8 cellular contexts compared by ENCODE assay signal in the genomic region with DNA sequence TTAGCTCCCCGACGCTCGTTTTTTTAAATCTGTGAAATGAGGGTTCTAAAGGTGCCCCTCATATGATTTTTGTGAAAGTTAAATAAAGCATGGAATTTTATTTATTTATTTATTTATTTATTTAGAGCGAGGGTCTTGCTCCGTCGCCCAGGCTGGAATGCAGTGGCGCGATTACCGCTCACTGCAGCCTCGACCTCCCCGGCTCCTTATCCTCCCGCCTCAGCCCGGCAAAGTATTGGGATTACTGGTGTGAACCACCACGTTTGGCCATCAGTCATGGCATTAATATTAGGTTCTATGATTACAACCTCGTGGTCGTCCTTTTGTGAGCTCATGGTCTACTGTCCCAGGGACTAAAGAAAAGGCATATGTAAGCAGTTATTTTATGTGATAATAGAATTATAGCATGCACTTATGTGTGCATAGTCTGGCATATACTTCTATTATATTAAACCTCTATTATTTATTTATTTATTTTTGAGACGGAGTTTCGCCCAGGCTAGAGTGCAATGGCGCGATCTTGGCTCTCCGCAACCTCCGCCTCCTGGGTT. TPM values are rescaled to one million over a fixed set of nuclear protein-coding genes. Genes with fewer than 3 reads are reported as not detected.
DNase-seq lines count a peak whose midpoint lies in the region; ATAC-seq and TF ChIP-seq lines count a peak whose summit lies in the region.

No MANE protein-coding gene starts in this region.

- H3K36me3 ChIP-seq in A673 (ENCODE audit: insufficient read depth, low read length, poor library complexity, severe bottlenecking), result peaks cover 30% of the 10 kb centered on the region
- H3K36me3 ChIP-seq in HUES6 (ENCODE audit: control insufficient read depth, insufficient read depth, low read length), result peaks cover 35% of the 10 kb centered on the region
- peaks cover 29% of the 10 kb centered on the region for H3K36me3 ChIP-seq in muscle layer of colon (ENCODE audit: insufficient read depth, low read length)
- peaks cover 2% of the 10 kb centered on the region in 2 donors for H3K36me3 ChIP-seq in aorta (ENCODE audit: control insufficient read depth in 1 of 2, insufficient read depth in 2 of 2, low read length in 1 of 2)

- no peak for TF ChIP-seq CTCF in A673 (conservative IDR thresholded peaks at IDR 0.05; ENCODE audit: low read depth, low read length)
- no peak for TF ChIP-seq CTCF in brain (conservative IDR thresholded peaks at IDR 0.05)

- H3K27me3 ChIP-seq in A673 (replicated peaks; ENCODE audit: insufficient read depth, low read depth, low read length, poor library complexity) (no peaks in the 10 kb centered on the region), HUES6 (ENCODE audit: control insufficient read depth, insufficient read depth, low read length) (no peaks in the 10 kb centered on the region), muscle layer of colon (ENCODE audit: control insufficient read depth in 1 of 2, insufficient read depth in 2 of 2, low read length in 2 of 2) (no peaks in the 10 kb centered on the region), aorta (ENCODE audit: control insufficient read depth in 1 of 2, insufficient read depth in 2 of 2, low read length in 1 of 2) (no peaks in the 10 kb centered on the region)

- peaks cover 30% of the 10 kb centered on the region for H3K4me1 Mint-ChIP-seq in brain

- DNase-seq in A673 (ENCODE audit: low spot score) (no peak), aorta (no peak)
- no peak for DNase-seq in stimulated activated CD4-positive, alpha-beta T cell treated with anti-CD3 and anti-CD28 coated beads, Interleukin-15, amount 100 ng/mL, for 24 hours

- peaks cover 13% of the 10 kb centered on the region for H3K27me3 Mint-ChIP-seq in brain

- H3K27ac Mint-ChIP-seq in brain, result peak overlapping the region; percentile 27 to 93 (median 82)

- H3K4me3 ChIP-seq in A673 (ENCODE audit: low read depth, low read length, poor library complexity, severe bottlenecking), result peak overlapping the region; percentile 91
- H3K4me3 ChIP-seq in HUES6 (ENCODE audit: low read depth, low read length), result peak overlapping the region; percentile 89
- H3K4me3 ChIP-seq in muscle layer of colon (ENCODE audit: low read depth in 1 of 2, low read length in 2 of 2), result peak overlapping the region; percentile 86 to 91
- H3K4me3 ChIP-seq in aorta (ENCODE audit: low read length in 2 of 2), result no peak overlapping the region

- POLR2A ChIA-PET in A673 (lab: Charles Lee; ENCODE audit: low non-redundant PET), result interaction anchor here (0.5 kb wide), 1 partner anchor 750 kb away, joined by 4 read pairs; no protein-coding TSS in a partner anchor

- peaks cover 11% of the 10 kb centered on the region for H3K4me1 ChIP-seq in A673 (ENCODE audit: insufficient read depth, low read length, poor library complexity, severe bottlenecking)
- H3K4me1 ChIP-seq in HUES6 (ENCODE audit: control insufficient read depth, insufficient read depth, low read length), result no peaks in the 10 kb centered on the region
- peaks cover 17% of the 10 kb centered on the region for H3K4me1 ChIP-seq in muscle layer of colon (ENCODE audit: insufficient read depth, low read length)
- H3K4me1 ChIP-seq in aorta (ENCODE audit: control insufficient read depth in 1 of 2, insufficient read depth in 2 of 2, low read length in 2 of 2), result no peaks in the 10 kb centered on the region

- H3K9ac ChIP-seq in HUES6 (ENCODE audit: low read length), result no peak overlapping the region
- no peak overlapping the region for H3K9ac ChIP-seq in muscle layer of colon (ENCODE audit: low read length)

- ATAC-seq in GM18498 (IDR thresholded peaks at IDR 0.05; ENCODE audit: unreplicated experiment) (no peak), HG02610 (IDR thresholded peaks at IDR 0.05; ENCODE audit: unreplicated experiment) (no peak), aorta (ENCODE audit: low FRiP score) (no peak)

- BruUV-seq in A673 (replicated peaks; lab: Mats Ljungman, UMichigan), result no TSS peak

- H3K27ac ChIP-seq in A673 (ENCODE audit: low read depth, low read length, poor library complexity, severe bottlenecking) (peak overlapping the region; percentile 98), HUES6 (ENCODE audit: low read depth, low read length) (no peak overlapping the region), muscle layer of colon (ENCODE audit: low read depth, low read length) (peak overlapping the region; percentile 91), aorta (ENCODE audit: low read depth in 1 of 2, low read length in 2 of 2) (no peak overlapping the region)

- CTCF ChIA-PET in A673 (lab: Charles Lee), result interaction anchor here (0.6 kb wide), 1 partner anchor 55 kb away, joined by 3 read pairs; no protein-coding TSS in a partner anchor

- peaks cover 35% of the 10 kb centered on the region for H3K36me3 Mint-ChIP-seq in brain

- WGBS in aorta, 2 donors, result 76 to 81% methylated on average over 22 of the region's 22 CpGs

- peak overlapping the region; percentile 77 to 99 (median 95) for H3K4me3 Mint-ChIP-seq in brain

- H3K9me3 Mint-ChIP-seq in brain, result peaks cover 0 to 3% (median 0%) of the 10 kb centered on the region in 5 experiments

- no peaks in the 10 kb centered on the region for H3K9me3 ChIP-seq in A673 (ENCODE audit: low read depth, low read length, poor library complexity, severe bottlenecking)
- H3K9me3 ChIP-seq in HUES6 (ENCODE audit: control insufficient read depth, insufficient read depth, low read depth, low read length), result no peaks in the 10 kb centered on the region
- no peaks in the 10 kb centered on the region for H3K9me3 ChIP-seq in muscle layer of colon (ENCODE audit: low read length)
- H3K9me3 ChIP-seq in aorta (ENCODE audit: control insufficient read depth, low read length), result no peaks in the 10 kb centered on the region

- intact Hi-C loops in A673 (cut with micrococcal nuclease; ENCODE audit: unreplicated experiment), result no loop called here
- intact Hi-C loops in aorta (cut with DNase I), result loop anchor here in 1 of 2 donors (5.0 kb wide), 1 partner anchor 122 kb away; the partner anchor contains the start of gene AXIN1

RNA-seq across cellular contexts. Expression of gene LUC7L, which starts 0.6 kb away (rescaled TPM):
- total RNA-seq in A673 (2021) (128 and 152 TPM in 2 replicates), aorta (10 to 100 TPM; 69.5 to 98.5 TPM)
- polyA plus RNA-seq in brain (ENCODE audit: insufficient read depth, low read depth, low replicate concordance) (43.2 TPM), aorta (100 to 1,000 TPM in 1 of 2 donors, 10 to 100 TPM in 1; 28.4 to 346 TPM)

RNA-seq across cellular contexts. Expression of gene FAM234A, which starts 4.8 kb away (rescaled TPM):
- total RNA-seq in A673 (2021) (72.4 and 82.1 TPM in 2 replicates), aorta (10 to 100 TPM; 58.0 to 60.7 TPM)
- polyA plus RNA-seq in brain (ENCODE audit: insufficient read depth, low read depth, low replicate concordance) (143 TPM), aorta (10 to 100 TPM; 32.2 to 53.0 TPM)

RNA-seq across cellular contexts. Expression of gene RGS11, which starts 45.9 kb away (rescaled TPM):
- not detected in 2 replicates for total RNA-seq in A673 (2021)
- 8.3 TPM for polyA plus RNA-seq in brain (ENCODE audit: insufficient read depth, low read depth, low replicate concordance)
- total RNA-seq in aorta, result 10 to 100 TPM in 1 of 2 donors, 1 to 10 TPM in 1; 3.3 to 35.2 TPM
- 10 to 100 TPM in 1 of 2 donors, 1 to 10 TPM in 1; 5.4 to 76.5 TPM for polyA plus RNA-seq in aorta

RNA-seq across cellular contexts. Expression of gene HBQ1, which starts 49.5 kb away (rescaled TPM):
- total RNA-seq in A673 (2021) (1.2 and 5.2 TPM in 2 replicates), aorta (not detected)
- polyA plus RNA-seq in brain (ENCODE audit: insufficient read depth, low read depth, low replicate concordance) (2.1 TPM), aorta (not detected)

RNA-seq across cellular contexts. Expression of gene ARHGDIG, which starts 50.6 kb away (rescaled TPM):
- 0.41 and 0.48 TPM in 2 replicates for total RNA-seq in A673 (2021)
- 83.1 TPM for polyA plus RNA-seq in brain (ENCODE audit: insufficient read depth, low read depth, low replicate concordance)
- total RNA-seq in aorta, result 1 to 10 TPM in 1 of 2 donors, not detected in 1; 3.1 TPM
- under 1 TPM in 1 of 2 donors, not detected in 1; 0.75 TPM for polyA plus RNA-seq in aorta

Comparison
In these comparisons a context has a peak if more than half of its experiments do, and no peak if none do; other contexts are left out.
1. H3K27ac ChIP-seq: peak in A673 (single experiment) and muscle layer of colon (single experiment); none in HUES6 (single experiment) and aorta (0 of 2).
2. H3K4me3 ChIP-seq: peak in A673 (single experiment), HUES6 (single experiment) and muscle layer of colon (2 of 2); none in aorta (0 of 2).